17 cellular contexts compared by ENCODE assay signal in the genomic region with DNA sequence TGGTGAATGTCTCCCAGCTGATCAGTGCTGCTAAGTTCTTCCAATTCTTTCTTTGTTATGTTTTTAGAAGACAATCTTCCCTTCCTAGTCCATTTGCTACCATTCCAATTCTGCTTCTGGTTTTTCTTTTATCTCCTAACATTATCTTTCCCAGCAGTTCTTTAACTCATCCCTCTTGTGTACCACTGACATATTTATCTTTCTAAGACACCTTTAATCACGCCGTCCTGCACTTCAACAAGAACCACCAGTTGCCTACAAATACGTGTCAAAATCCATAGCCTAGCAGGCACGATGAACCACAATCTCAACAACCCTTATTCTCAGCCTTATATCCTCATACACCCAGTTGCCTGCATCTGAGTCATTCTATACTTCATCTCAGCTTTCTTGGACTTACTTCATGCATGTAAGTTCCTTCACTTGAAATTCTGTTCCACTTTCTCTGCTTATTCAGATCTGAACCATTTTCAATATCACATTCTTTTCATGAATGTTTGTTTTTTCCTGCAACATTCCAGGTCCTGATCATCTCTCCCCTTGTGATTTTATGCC.
"Had no signal": no experiment of that assay in that cellular context is flagged by ENCODE, and none has a peak within 500 bp of the region (broad histone marks: within the 10 kb centered on the region; RNA-seq: fewer than 3 reads in every experiment).

No MANE protein-coding gene starts in this region.

- H3K4me1 ChIP-seq: heart left ventricle, parathyroid adenoma, prostate gland, right lobe of liver, spleen, stomach had no signal

- H3K9me3 ChIP-seq: prostate gland, right lobe of liver had no signal

- DNase-seq: heart left ventricle; hippocampal formation; left colon; left ventricle myocardium superior; naive thymus-derived CD4-positive, alpha-beta T cell; nephron progenitor cell; retina; right lobe of liver; spleen; stimulated activated CD4-positive, alpha-beta T cell treated with anti-CD3 and anti-CD28 coated beads, Interleukin-15, amount 100 ng/mL, for 24 hours; stimulated activated CD4-positive, alpha-beta T cell treated with anti-CD3 and anti-CD28 coated beads, Interleukin-1b, Interleukin-23, amount 100 ng/mL, for 48 hours; stimulated activated CD4-positive, alpha-beta T cell treated with anti-CD3 and anti-CD28 coated beads, Interleukin-4, amount 100 ng/mL, for 24 hours; stimulated activated naive CD4-positive, alpha-beta T cell; stomach; substantia nigra had no signal

- H3K4me3 ChIP-seq: heart left ventricle, prostate gland, right lobe of liver, spleen, stomach had no signal

- H3K27ac ChIP-seq: heart left ventricle, parathyroid adenoma, prostate gland, right lobe of liver, spleen, stomach had no signal

- H3K36me3 ChIP-seq: heart left ventricle, prostate gland, right lobe of liver, spleen, stomach had no signal

- ATAC-seq: heart left ventricle; left colon; left ventricle myocardium superior; naive thymus-derived CD4-positive, alpha-beta T cell; right lobe of liver had no signal

- H3K27me3 ChIP-seq: heart left ventricle, right lobe of liver, spleen, stomach had no signal
